ENCODE assay signal across 2 cellular contexts in the genomic region with DNA sequence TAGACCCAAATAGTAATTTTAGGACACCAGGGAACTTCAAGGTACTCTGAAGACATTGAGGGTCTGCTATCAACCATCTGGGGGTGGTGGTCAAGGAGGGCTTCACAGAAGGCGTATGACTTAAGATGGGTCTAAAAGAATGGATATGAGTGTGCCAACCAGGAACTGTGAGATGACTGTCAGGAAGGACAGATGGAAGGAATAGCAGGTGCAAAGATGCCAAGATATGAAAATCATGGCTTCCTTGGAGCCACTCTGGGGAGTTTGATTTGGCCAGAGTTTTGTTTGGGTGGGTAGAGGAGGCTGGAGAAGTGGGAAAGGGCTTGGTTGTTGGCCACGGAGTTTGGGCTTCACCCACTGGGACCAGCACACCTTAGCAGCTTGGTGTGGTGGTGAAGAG.
TF ChIP-seq lines count a peak whose summit lies in the region.

No MANE protein-coding gene starts in this region.

TF ChIP-seq in HCT116, 20 proteins besides CTCF, POLR2A, EP300 and RAD21:
- no peak for TF ChIP-seq ZNF274 (IDR thresholded peaks at IDR 0.05; ENCODE audit: low read depth, low read length)
- no peak for TF ChIP-seq SRF (IDR thresholded peaks at IDR 0.05; ENCODE audit: low read depth)
- no peak for TF ChIP-seq ZFX (IDR thresholded peaks at IDR 0.05)
- TF ChIP-seq FOSL1 (IDR thresholded peaks at IDR 0.05; ENCODE audit: low read depth): no peak
- TF ChIP-seq SP1 (IDR thresholded peaks at IDR 0.05; ENCODE audit: low read depth): no peak
- no peak for TF ChIP-seq YY1 (IDR thresholded peaks at IDR 0.05; ENCODE audit: extremely low read depth, insufficient replicate concordance, low read depth, low read length)
- no peak for TF ChIP-seq ELF1 (IDR thresholded peaks at IDR 0.05; ENCODE audit: borderline replicate concordance, low read depth)
- no peak for TF ChIP-seq CBX3 (IDR thresholded peaks at IDR 0.05; ENCODE audit: low read depth)
- TF ChIP-seq, protein P1, sequence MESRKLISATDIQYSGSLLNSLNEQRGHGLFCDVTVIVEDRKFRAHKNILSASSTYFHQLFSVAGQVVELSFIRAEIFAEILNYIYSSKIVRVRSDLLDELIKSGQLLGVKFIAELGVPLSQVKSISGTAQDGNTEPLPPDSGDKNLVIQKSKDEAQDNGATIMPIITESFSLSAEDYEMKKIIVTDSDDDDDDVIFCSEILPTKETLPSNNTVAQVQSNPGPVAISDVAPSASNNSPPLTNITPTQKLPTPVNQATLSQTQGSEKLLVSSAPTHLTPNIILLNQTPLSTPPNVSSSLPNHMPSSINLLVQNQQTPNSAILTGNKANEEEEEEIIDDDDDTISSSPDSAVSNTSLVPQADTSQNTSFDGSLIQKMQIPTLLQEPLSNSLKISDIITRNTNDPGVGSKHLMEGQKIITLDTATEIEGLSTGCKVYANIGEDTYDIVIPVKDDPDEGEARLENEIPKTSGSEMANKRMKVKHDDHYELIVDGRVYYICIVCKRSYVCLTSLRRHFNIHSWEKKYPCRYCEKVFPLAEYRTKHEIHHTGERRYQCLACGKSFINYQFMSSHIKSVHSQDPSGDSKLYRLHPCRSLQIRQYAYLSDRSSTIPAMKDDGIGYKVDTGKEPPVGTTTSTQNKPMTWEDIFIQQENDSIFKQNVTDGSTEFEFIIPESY (IDR thresholded peaks at IDR 0.05; ENCODE audit: extremely low read depth, insufficient replicate concordance, low read length): no peak
- TF ChIP-seq EZH2phosphoT487 (IDR thresholded peaks at IDR 0.05; ENCODE audit: borderline replicate concordance): no peak
- no peak for TF ChIP-seq TCF7L2 (IDR thresholded peaks at IDR 0.05; ENCODE audit: borderline replicate concordance, extremely low read depth, insufficient read depth, insufficient read length)
- TF ChIP-seq, protein P2, sequence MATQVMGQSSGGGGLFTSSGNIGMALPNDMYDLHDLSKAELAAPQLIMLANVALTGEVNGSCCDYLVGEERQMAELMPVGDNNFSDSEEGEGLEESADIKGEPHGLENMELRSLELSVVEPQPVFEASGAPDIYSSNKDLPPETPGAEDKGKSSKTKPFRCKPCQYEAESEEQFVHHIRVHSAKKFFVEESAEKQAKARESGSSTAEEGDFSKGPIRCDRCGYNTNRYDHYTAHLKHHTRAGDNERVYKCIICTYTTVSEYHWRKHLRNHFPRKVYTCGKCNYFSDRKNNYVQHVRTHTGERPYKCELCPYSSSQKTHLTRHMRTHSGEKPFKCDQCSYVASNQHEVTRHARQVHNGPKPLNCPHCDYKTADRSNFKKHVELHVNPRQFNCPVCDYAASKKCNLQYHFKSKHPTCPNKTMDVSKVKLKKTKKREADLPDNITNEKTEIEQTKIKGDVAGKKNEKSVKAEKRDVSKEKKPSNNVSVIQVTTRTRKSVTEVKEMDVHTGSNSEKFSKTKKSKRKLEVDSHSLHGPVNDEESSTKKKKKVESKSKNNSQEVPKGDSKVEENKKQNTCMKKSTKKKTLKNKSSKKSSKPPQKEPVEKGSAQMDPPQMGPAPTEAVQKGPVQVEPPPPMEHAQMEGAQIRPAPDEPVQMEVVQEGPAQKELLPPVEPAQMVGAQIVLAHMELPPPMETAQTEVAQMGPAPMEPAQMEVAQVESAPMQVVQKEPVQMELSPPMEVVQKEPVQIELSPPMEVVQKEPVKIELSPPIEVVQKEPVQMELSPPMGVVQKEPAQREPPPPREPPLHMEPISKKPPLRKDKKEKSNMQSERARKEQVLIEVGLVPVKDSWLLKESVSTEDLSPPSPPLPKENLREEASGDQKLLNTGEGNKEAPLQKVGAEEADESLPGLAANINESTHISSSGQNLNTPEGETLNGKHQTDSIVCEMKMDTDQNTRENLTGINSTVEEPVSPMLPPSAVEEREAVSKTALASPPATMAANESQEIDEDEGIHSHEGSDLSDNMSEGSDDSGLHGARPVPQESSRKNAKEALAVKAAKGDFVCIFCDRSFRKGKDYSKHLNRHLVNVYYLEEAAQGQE (IDR thresholded peaks at IDR 0.05; ENCODE audit: low read depth): no peak
- TF ChIP-seq EZH2 (IDR thresholded peaks at IDR 0.05): no peak
- TF ChIP-seq POLR2AphosphoS5 (IDR thresholded peaks at IDR 0.05; ENCODE audit: low read depth, low read length): no peak
- no peak for TF ChIP-seq SIN3A (IDR thresholded peaks at IDR 0.05; ENCODE audit: low read depth)
- no peak for TF ChIP-seq CEBPB (IDR thresholded peaks at IDR 0.05; ENCODE audit: low read depth)

TF ChIP-seq in K562, 482 proteins besides CTCF, POLR2A, EP300 and RAD21:
- TF ChIP-seq ZNF239 (CRISPR knock-in tag; IDR thresholded peaks at IDR 0.05) (no peak), BDP1 (IDR thresholded peaks at IDR 0.05; ENCODE audit: insufficient read depth, insufficient read length) (no peak), ZKSCAN8 (CRISPR knock-in tag; IDR thresholded peaks at IDR 0.05) (0 out of 2 replicates have a peak, but pooled peaks have one; percentile 6)
- TF ChIP-seq, protein P1 (CRISPR knock-in tag; IDR thresholded peaks at IDR 0.05): no peak
- TF ChIP-seq, protein P3, sequence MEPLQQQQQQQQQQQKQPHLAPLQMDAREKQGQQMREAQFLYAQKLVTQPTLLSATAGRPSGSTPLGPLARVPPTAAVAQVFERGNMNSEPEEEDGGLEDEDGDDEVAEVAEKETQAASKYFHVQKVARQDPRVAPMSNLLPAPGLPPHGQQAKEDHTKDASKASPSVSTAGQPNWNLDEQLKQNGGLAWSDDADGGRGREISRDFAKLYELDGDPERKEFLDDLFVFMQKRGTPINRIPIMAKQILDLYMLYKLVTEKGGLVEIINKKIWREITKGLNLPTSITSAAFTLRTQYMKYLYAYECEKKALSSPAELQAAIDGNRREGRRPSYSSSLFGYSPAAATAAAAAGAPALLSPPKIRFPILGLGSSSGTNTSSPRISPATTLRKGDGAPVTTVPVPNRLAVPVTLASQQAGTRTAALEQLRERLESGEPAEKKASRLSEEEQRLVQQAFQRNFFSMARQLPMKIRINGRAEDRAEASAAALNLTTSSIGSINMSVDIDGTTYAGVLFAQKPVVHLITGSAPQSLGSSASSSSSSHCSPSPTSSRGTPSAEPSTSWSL (CRISPR knock-in tag; IDR thresholded peaks at IDR 0.05; ENCODE audit: borderline replicate concordance): no peak
